16 cellular contexts compared by ENCODE assay signal in the genomic region with DNA sequence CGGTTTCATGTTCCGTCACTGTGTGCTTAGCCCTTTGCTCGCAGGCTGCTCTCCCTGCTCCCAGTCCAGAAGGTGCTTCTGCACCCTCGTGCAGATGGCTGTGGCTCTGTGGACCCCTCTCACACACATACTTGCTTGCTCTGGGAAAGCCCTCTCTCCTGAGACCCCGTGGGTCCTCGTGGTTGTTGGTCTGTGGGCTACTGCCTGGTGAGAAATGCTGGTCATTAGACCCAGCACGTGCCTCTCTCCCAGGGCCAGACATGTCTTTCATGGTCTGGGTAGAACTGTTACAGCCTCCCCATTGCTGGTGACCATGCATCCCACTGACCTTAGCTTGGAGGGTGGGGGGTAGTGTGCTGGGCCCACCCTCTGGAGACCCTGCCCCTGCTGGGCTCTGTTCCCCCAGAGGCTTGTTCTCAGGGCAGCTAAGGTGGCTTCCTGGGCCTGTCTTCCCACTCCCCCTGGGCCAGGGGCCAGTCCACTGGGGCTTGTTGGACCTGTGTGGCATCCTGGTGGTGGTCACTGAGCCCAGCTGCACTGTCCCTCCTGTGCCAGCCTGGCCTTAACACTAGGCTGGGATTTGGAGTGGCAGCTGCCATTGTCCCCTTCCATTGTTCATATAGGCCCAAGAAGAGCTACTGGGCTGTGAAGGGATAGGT. TPM values are rescaled to one million over a fixed set of nuclear protein-coding genes. Genes with fewer than 3 reads are reported as not detected.
DNase-seq lines count a peak whose midpoint lies in the region; ATAC-seq and TF ChIP-seq lines count a peak whose summit lies in the region.
"Had no signal": no experiment of that assay in that cellular context is flagged by ENCODE, and none has a peak within 500 bp of the region (broad histone marks: within the 10 kb centered on the region; RNA-seq: fewer than 3 reads in every experiment).

No MANE protein-coding gene starts in this region.

- H3K36me3 ChIP-seq in suprapubic skin, result peaks cover 72% of the 10 kb centered on the region

- POLR2A ChIA-PET in activated naive CD8-positive, alpha-beta T cell treated with anti-CD3 and anti-CD28 coated beads, Interleukin-2, amount 10 ng/mL, durations not matched to agents 7 days and 5 days (lab: Charles Lee), result no interaction called here

- no peaks in the 10 kb centered on the region for H3K27me3 ChIP-seq in suprapubic skin

- TF ChIP-seq EP300 in suprapubic skin (IDR thresholded peaks at IDR 0.05), result no peak

- H3K27me3 Mint-ChIP-seq in activated naive CD8-positive, alpha-beta T cell treated with anti-CD3 and anti-CD28 coated beads, Interleukin-2, amount 10 ng/mL, durations not matched to agents 7 days and 5 days, result no peaks in the 10 kb centered on the region
- H3K27me3 Mint-ChIP-seq in activated naive CD8-positive, alpha-beta T cell treated with anti-CD3 and anti-CD28 coated beads, Interleukin-2, amount 50 U/mL, for 24 hours, result no peaks in the 10 kb centered on the region
- H3K27me3 Mint-ChIP-seq in IgD-negative memory B cell, result no peaks in the 10 kb centered on the region
- H3K27me3 Mint-ChIP-seq in immature natural killer cell (ENCODE audit: low read depth in 3 of 3), result peaks cover 0 to 2% (median under 1%) of the 10 kb centered on the region in 3 donors

- H3K4me1 ChIP-seq in suprapubic skin, result peaks cover 30% of the 10 kb centered on the region

- 77% methylated on average over 7 of the region's 7 CpGs for WGBS in suprapubic skin

- DNase-seq in activated naive CD8-positive, alpha-beta T cell treated with anti-CD3 and anti-CD28 coated beads, Interleukin-2, amount 10 ng/mL, durations not matched to agents 7 days and 5 days, result no peak
- DNase-seq in activated naive CD8-positive, alpha-beta T cell treated with anti-CD3 and anti-CD28 coated beads, Interleukin-2, amount 50 U/mL, for 24 hours, result no peak
- DNase-seq in immature natural killer cell (no peak), GM03348 (ENCODE audit: low spot score) (no peak), NCI-H187 treated with DMSO at 0.1 percent for 48 hours (lab: John Stamatoyannopoulos, UW) (no peak), suprapubic skin (ENCODE audit: low spot score in 2 of 2) (no peak)
- DNase-seq: DMS153; H7; MV-4-11; NCI-H1417; NCI-H2029; NCI-H2171; NK-92 treated with Interleukin-12 subunit alpha and Interleukin-12 subunit beta, amount 100 ng/mL, for 24 hours; SHP77 treated with DMSO at 0.1 percent for 48 hours had no signal

- no peak for TF ChIP-seq POLR2A in suprapubic skin (IDR thresholded peaks at IDR 0.05)

- no peak for TF ChIP-seq CTCF in suprapubic skin (IDR thresholded peaks at IDR 0.05)

- H3K27ac ChIP-seq in suprapubic skin, result no peak overlapping the region

- peaks cover 25% of the 10 kb centered on the region for H3K4me1 Mint-ChIP-seq in activated naive CD8-positive, alpha-beta T cell treated with anti-CD3 and anti-CD28 coated beads, Interleukin-2, amount 10 ng/mL, durations not matched to agents 7 days and 5 days
- peaks cover 11% of the 10 kb centered on the region for H3K4me1 Mint-ChIP-seq in activated naive CD8-positive, alpha-beta T cell treated with anti-CD3 and anti-CD28 coated beads, Interleukin-2, amount 50 U/mL, for 24 hours
- H3K4me1 Mint-ChIP-seq in IgD-negative memory B cell (peaks cover 0 to 7% (median 4%) of the 10 kb centered on the region in 3 donors), immature natural killer cell (peaks cover 39 to 41% of the 10 kb centered on the region in 2 donors)

- no peak overlapping the region for H3K4me3 Mint-ChIP-seq in activated naive CD8-positive, alpha-beta T cell treated with anti-CD3 and anti-CD28 coated beads, Interleukin-2, amount 10 ng/mL, durations not matched to agents 7 days and 5 days
- H3K4me3 Mint-ChIP-seq in activated naive CD8-positive, alpha-beta T cell treated with anti-CD3 and anti-CD28 coated beads, Interleukin-2, amount 50 U/mL, for 24 hours, result no peak overlapping the region
- H3K4me3 Mint-ChIP-seq in IgD-negative memory B cell, result no peak overlapping the region
- H3K4me3 Mint-ChIP-seq in immature natural killer cell, result no peak overlapping the region

- peak overlapping the region; percentile 34 for H3K27ac Mint-ChIP-seq in activated naive CD8-positive, alpha-beta T cell treated with anti-CD3 and anti-CD28 coated beads, Interleukin-2, amount 10 ng/mL, durations not matched to agents 7 days and 5 days
- no peak overlapping the region for H3K27ac Mint-ChIP-seq in activated naive CD8-positive, alpha-beta T cell treated with anti-CD3 and anti-CD28 coated beads, Interleukin-2, amount 50 U/mL, for 24 hours
- peak overlapping the region in 2 of 3 donors; percentile 34 to 90 for H3K27ac Mint-ChIP-seq in IgD-negative memory B cell
- peak overlapping the region; percentile 4 to 55 (median 40) for H3K27ac Mint-ChIP-seq in immature natural killer cell

- no peak overlapping the region for H3K4me3 ChIP-seq in suprapubic skin

- peaks cover 13% of the 10 kb centered on the region for H3K36me3 Mint-ChIP-seq in activated naive CD8-positive, alpha-beta T cell treated with anti-CD3 and anti-CD28 coated beads, Interleukin-2, amount 10 ng/mL, durations not matched to agents 7 days and 5 days
- H3K36me3 Mint-ChIP-seq in activated naive CD8-positive, alpha-beta T cell treated with anti-CD3 and anti-CD28 coated beads, Interleukin-2, amount 50 U/mL, for 24 hours (ENCODE audit: low read depth), result peaks cover 15% of the 10 kb centered on the region
- H3K36me3 Mint-ChIP-seq in IgD-negative memory B cell (no peaks in the 10 kb centered on the region), immature natural killer cell (peaks cover 4 to 23% (median 5%) of the 10 kb centered on the region in 3 donors)

- no peaks in the 10 kb centered on the region for H3K9me3 Mint-ChIP-seq in activated naive CD8-positive, alpha-beta T cell treated with anti-CD3 and anti-CD28 coated beads, Interleukin-2, amount 10 ng/mL, durations not matched to agents 7 days and 5 days
- H3K9me3 Mint-ChIP-seq in activated naive CD8-positive, alpha-beta T cell treated with anti-CD3 and anti-CD28 coated beads, Interleukin-2, amount 50 U/mL, for 24 hours, result no peaks in the 10 kb centered on the region
- H3K9me3 Mint-ChIP-seq in IgD-negative memory B cell (no peaks in the 10 kb centered on the region), immature natural killer cell (no peaks in the 10 kb centered on the region)

- H3K9me3 ChIP-seq in suprapubic skin, result no peaks in the 10 kb centered on the region

- no peak for ATAC-seq in activated naive CD8-positive, alpha-beta T cell treated with anti-CD3 and anti-CD28 coated beads, Interleukin-2, amount 10 ng/mL, durations not matched to agents 7 days and 5 days (ENCODE audit: low read depth)
- no peak for ATAC-seq in activated naive CD8-positive, alpha-beta T cell treated with anti-CD3 and anti-CD28 coated beads, Interleukin-2, amount 50 U/mL, for 24 hours

RNA-seq across cellular contexts. Expression of a gene that starts 10.6 kb away (rescaled TPM):
- total RNA-seq in activated naive CD8-positive, alpha-beta T cell treated with anti-CD3 and anti-CD28 coated beads, Interleukin-2, amount 10 ng/mL, durations not matched to agents 7 days and 5 days, result 10 to 100 TPM; 45.6 to 45.9 TPM
- polyA plus RNA-seq in IgD-negative memory B cell (6.3 TPM), immature natural killer cell (10 to 100 TPM in 1 of 3 donors, 1 to 10 TPM in 2; 3.8 to 14.0 (median 4.7) TPM)
- total RNA-seq in suprapubic skin, result 10 to 100 TPM; 33.0 to 35.2 (median 33.3) TPM

RNA-seq across cellular contexts. Expression of a gene that starts 45.8 kb away (rescaled TPM):
- not detected for total RNA-seq in activated naive CD8-positive, alpha-beta T cell treated with anti-CD3 and anti-CD28 coated beads, Interleukin-2, amount 10 ng/mL, durations not matched to agents 7 days and 5 days
- polyA plus RNA-seq in IgD-negative memory B cell (not detected), immature natural killer cell (not detected)
- not detected for total RNA-seq in suprapubic skin
- total RNA-seq: HT1080 had no signal
